8 cellular contexts compared by ENCODE assay signal in the genomic region with DNA sequence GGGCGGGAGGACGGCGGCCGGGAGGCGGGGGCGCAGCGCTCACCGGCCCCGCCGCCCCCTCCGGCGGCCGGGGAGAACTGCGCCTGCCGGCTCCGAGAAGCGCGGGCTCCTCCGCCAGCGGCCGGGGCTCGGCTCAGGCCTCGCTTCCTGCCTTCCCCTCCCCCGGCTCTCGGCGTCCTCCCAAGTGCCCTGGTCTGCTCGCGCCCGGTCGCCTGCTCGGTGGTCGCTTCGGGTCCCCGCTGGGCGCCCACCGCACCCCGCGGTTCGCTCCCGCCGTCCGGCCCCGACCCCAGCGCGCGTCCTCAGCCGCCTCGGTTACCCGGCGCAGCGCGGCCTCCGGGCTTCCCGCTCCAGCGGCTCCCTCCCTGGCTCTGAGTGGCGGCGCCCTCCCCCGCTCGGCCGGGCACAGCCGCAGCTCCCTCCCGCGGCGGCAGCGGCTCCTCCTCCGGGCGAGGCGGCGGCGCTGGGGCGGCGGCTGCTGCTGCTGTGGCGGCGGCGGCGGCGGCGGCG. TPM values are rescaled to one million over a fixed set of nuclear protein-coding genes. Genes with fewer than 3 reads are reported as not detected.
DNase-seq lines count a peak whose midpoint lies in the region; ATAC-seq and TF ChIP-seq lines count a peak whose summit lies in the region.

No MANE protein-coding gene starts in this region.

- TF ChIP-seq CTCF in left ventricle myocardium inferior (IDR thresholded peaks at IDR 0.05; ENCODE audit: borderline replicate concordance) = peak; percentile 59

- H3K4me3 ChIP-seq in CD4-positive, alpha-beta memory T cell (ENCODE audit: low read length in 2 of 2) = peak overlapping the region in 1 of 2 donors; percentile 51
- peak overlapping the region; percentile 100 for H3K4me3 ChIP-seq in SJSA1
- H3K4me3 ChIP-seq in left ventricle myocardium inferior = peak overlapping the region; percentile 84

- no peaks in the 10 kb centered on the region for H3K9me3 ChIP-seq in CD4-positive, alpha-beta memory T cell (ENCODE audit: control insufficient read depth in 1 of 2, low read length in 2 of 2)
- H3K9me3 ChIP-seq in SJSA1 (replicated peaks) = peaks cover 5% of the 10 kb centered on the region
- no peaks in the 10 kb centered on the region for H3K9me3 ChIP-seq in left ventricle myocardium inferior (replicated peaks)

- CTCF ChIA-PET in CD4-positive, alpha-beta memory T cell (lab: Charles Lee; ENCODE audit: partially characterized antibody) = interaction anchor here (1.8 to 4.2 kb wide), 3 partner anchors 8 to 112 kb away, joined by 5 to 48 read pairs (median 10); a partner anchor contains a TSS

- H3K36me3 ChIP-seq in CD4-positive, alpha-beta memory T cell (ENCODE audit: insufficient read depth, low read length) = peaks cover 24% of the 10 kb centered on the region
- H3K36me3 ChIP-seq in SJSA1 (peaks cover 51% of the 10 kb centered on the region), left ventricle myocardium inferior (peaks cover 32% of the 10 kb centered on the region)

- no peak overlapping the region for H3K27ac Mint-ChIP-seq in CD4-positive, alpha-beta memory T cell
- H3K27ac Mint-ChIP-seq in activated naive CD4-positive, alpha-beta T cell treated with anti-CD3 and anti-CD28 coated beads, Interleukin-2, amount 50 U/mL, for 72 hours = no peak overlapping the region

- DNase-seq in CD4-positive, alpha-beta memory T cell = peak; percentile 75 to 84 (median 79)
- DNase-seq in GM19238 (ENCODE audit: insufficient read length, low spot score) (peak; percentile 87), SJSA1 (ENCODE audit: low read depth in 1 of 2, low spot score in 2 of 2) (peak; percentile 78 to 81), left ventricle myocardium inferior (peak; percentile 72), putamen (ENCODE audit: low spot score) (peak; percentile 67)
- DNase-seq in activated naive CD4-positive, alpha-beta T cell treated with anti-CD3 and anti-CD28 coated beads, Interleukin-2, amount 50 U/mL, for 72 hours (ENCODE audit: low spot score in 2 of 2) = peak; percentile 79 to 80

- H3K27me3 Mint-ChIP-seq in CD4-positive, alpha-beta memory T cell = no peaks in the 10 kb centered on the region

- peaks cover 0 to 6% (median 0%) of the 10 kb centered on the region in 8 donors for H3K9me3 Mint-ChIP-seq in CD4-positive, alpha-beta memory T cell
- H3K9me3 Mint-ChIP-seq in activated naive CD4-positive, alpha-beta T cell treated with anti-CD3 and anti-CD28 coated beads, Interleukin-2, amount 50 U/mL, for 72 hours = no peaks in the 10 kb centered on the region

- intact Hi-C loops in CD4-positive, alpha-beta memory T cell (cut with micrococcal nuclease) = loop anchor here (2.0 to 5.0 kb wide), 2 partner anchors 78 to 212 kb away; a partner anchor contains a TSS
- intact Hi-C loops in left ventricle myocardium inferior (cut with micrococcal nuclease) = no loop called here

- peaks cover 53% of the 10 kb centered on the region for H3K4me1 ChIP-seq in CD4-positive, alpha-beta memory T cell (ENCODE audit: insufficient read depth, low read length)
- H3K4me1 ChIP-seq in SJSA1 (replicated peaks) (peaks cover 24% of the 10 kb centered on the region), left ventricle myocardium inferior (peaks cover 69% of the 10 kb centered on the region)

- peak overlapping the region; percentile 71 for H3K27ac ChIP-seq in CD4-positive, alpha-beta memory T cell (ENCODE audit: low read depth, low read length)
- H3K27ac ChIP-seq in SJSA1 (peak overlapping the region; percentile 95), left ventricle myocardium inferior (replicated peaks) (peak overlapping the region; percentile 100)

- POLR2A ChIA-PET in CD4-positive, alpha-beta memory T cell (lab: Charles Lee; ENCODE audit: partially characterized antibody) = interaction anchor here (0.8 to 15.7 kb wide), 15 partner anchors 9 to 859 kb away, joined by 3 to 325 read pairs (median 8); a partner anchor contains a TSS

- ATAC-seq in HG03439 (IDR thresholded peaks at IDR 0.05; ENCODE audit: unreplicated experiment) (peak; percentile 29), GM18517 (IDR thresholded peaks at IDR 0.05; ENCODE audit: unreplicated experiment) (no peak)
- ATAC-seq in activated naive CD4-positive, alpha-beta T cell treated with anti-CD3 and anti-CD28 coated beads, Interleukin-2, amount 50 U/mL, for 72 hours = peak; percentile 42 to 58

- H3K4me1 Mint-ChIP-seq in CD4-positive, alpha-beta memory T cell = peaks cover 33 to 64% (median 45%) of the 10 kb centered on the region in 4 donors

- H3K4me3 Mint-ChIP-seq in CD4-positive, alpha-beta memory T cell = peak overlapping the region in 3 of 8 donors; percentile 39 to 62 (median 59)

- H3K27me3 ChIP-seq in CD4-positive, alpha-beta memory T cell (ENCODE audit: insufficient read depth, low read length) = no peaks in the 10 kb centered on the region
- no peaks in the 10 kb centered on the region for H3K27me3 ChIP-seq in SJSA1 (replicated peaks)
- no peaks in the 10 kb centered on the region for H3K27me3 ChIP-seq in left ventricle myocardium inferior (ENCODE audit: low read depth)

- peaks cover 25 to 44% of the 10 kb centered on the region in 2 donors for H3K36me3 Mint-ChIP-seq in CD4-positive, alpha-beta memory T cell
- peaks cover 32 to 37% of the 10 kb centered on the region in 2 donors for H3K36me3 Mint-ChIP-seq in activated naive CD4-positive, alpha-beta T cell treated with anti-CD3 and anti-CD28 coated beads, Interleukin-2, amount 50 U/mL, for 72 hours

RNA-seq across cellular contexts. Expression of a gene that starts 0.3 kb away (rescaled TPM):
- total RNA-seq in CD4-positive, alpha-beta memory T cell = 100 to 1,000 TPM; 245 to 264 TPM
- 10 to 100 TPM; 12.2 to 69.7 TPM for polyA plus RNA-seq in CD4-positive, alpha-beta memory T cell
- total RNA-seq in SJSA1 (2014; rRNA removed; shearing (Covaris generic)) = 63.6 and 80.0 TPM in 2 replicates
- 100 to 1,000 TPM; 112 to 134 TPM for total RNA-seq in activated naive CD4-positive, alpha-beta T cell treated with anti-CD3 and anti-CD28 coated beads, Interleukin-2, amount 50 U/mL, for 72 hours
- 53.9 TPM for total RNA-seq in left ventricle myocardium inferior

RNA-seq across cellular contexts. Expression of a gene that starts 19.5 kb away (rescaled TPM):
- 100 to 1,000 TPM; 123 to 128 TPM for total RNA-seq in CD4-positive, alpha-beta memory T cell
- polyA plus RNA-seq in CD4-positive, alpha-beta memory T cell = 10 to 100 TPM in 1 of 2 donors, 1 to 10 TPM in 1; 5.8 to 17.7 TPM
- 62.6 and 67.4 TPM in 2 replicates for total RNA-seq in SJSA1 (2014; rRNA removed; shearing (Covaris generic))
- total RNA-seq in activated naive CD4-positive, alpha-beta T cell treated with anti-CD3 and anti-CD28 coated beads, Interleukin-2, amount 50 U/mL, for 72 hours = 10 to 100 TPM; 81.1 to 94.4 TPM
- total RNA-seq in left ventricle myocardium inferior = 28.7 TPM

RNA-seq across cellular contexts. Expression of a gene that starts 32.4 kb away (rescaled TPM):
- 10 to 100 TPM; 45.4 to 47.9 TPM for total RNA-seq in CD4-positive, alpha-beta memory T cell
- polyA plus RNA-seq in CD4-positive, alpha-beta memory T cell = 10 to 100 TPM; 35.3 TPM
- 22.6 and 42.6 TPM in 2 replicates for total RNA-seq in SJSA1 (2014; rRNA removed; shearing (Covaris generic))
- total RNA-seq in activated naive CD4-positive, alpha-beta T cell treated with anti-CD3 and anti-CD28 coated beads, Interleukin-2, amount 50 U/mL, for 72 hours = 10 to 100 TPM; 27.4 to 50.4 TPM
- 20.9 TPM for total RNA-seq in left ventricle myocardium inferior

RNA-seq across cellular contexts. Expression of a gene that starts 48.7 kb away (rescaled TPM):
- not detected for total RNA-seq in CD4-positive, alpha-beta memory T cell
- under 1 TPM in 1 of 2 donors, not detected in 1; 0.14 TPM for polyA plus RNA-seq in CD4-positive, alpha-beta memory T cell
- total RNA-seq in SJSA1 (2014; rRNA removed; shearing (Covaris generic)) = not detected in 2 replicates
- under 1 TPM; 0.39 to 0.52 TPM for total RNA-seq in activated naive CD4-positive, alpha-beta T cell treated with anti-CD3 and anti-CD28 coated beads, Interleukin-2, amount 50 U/mL, for 72 hours
- total RNA-seq in left ventricle myocardium inferior = 12.9 TPM

RNA-seq across cellular contexts. Expression of a gene that starts 48.8 kb away (rescaled TPM):
- not detected for total RNA-seq in CD4-positive, alpha-beta memory T cell
- polyA plus RNA-seq in CD4-positive, alpha-beta memory T cell = not detected
- not detected in 2 replicates for total RNA-seq in SJSA1 (2014; rRNA removed; shearing (Covaris generic))
- total RNA-seq in activated naive CD4-positive, alpha-beta T cell treated with anti-CD3 and anti-CD28 coated beads, Interleukin-2, amount 50 U/mL, for 72 hours = not detected
- total RNA-seq in left ventricle myocardium inferior = not detected
